2 cellular contexts compared by ENCODE assay signal in genomic region chr6:9335470-9335869, GRCh38.
TF ChIP-seq lines count a peak whose summit lies in the region.

No MANE protein-coding gene starts in this region.

TF ChIP-seq in IMR-90, 13 proteins besides CTCF, POLR2A, EP300 and RAD21:
- TF ChIP-seq MXI1 (IDR thresholded peaks at IDR 0.05; ENCODE audit: borderline replicate concordance, low read depth, low read length) (no peak), CHD1 (IDR thresholded peaks at IDR 0.05; ENCODE audit: low read depth, low read length) (no peak), RCOR1 (IDR thresholded peaks at IDR 0.05; ENCODE audit: insufficient replicate concordance, low read length) (no peak), SMC3 (IDR thresholded peaks at IDR 0.05; ENCODE audit: low read depth, low read length) (no peak), ELK1 (IDR thresholded peaks at IDR 0.05; ENCODE audit: borderline replicate concordance, low read depth, low read length) (no peak), NFE2L2 (IDR thresholded peaks at IDR 0.05; ENCODE audit: low read depth, low read length) (no peak), FOS (IDR thresholded peaks at IDR 0.05; ENCODE audit: low read depth, low read length) (no peak), BHLHE40 (IDR thresholded peaks at IDR 0.05; ENCODE audit: low read depth, low read length) (no peak), RFX5 (IDR thresholded peaks at IDR 0.05; ENCODE audit: low read depth, low read length) (no peak), MAFK (IDR thresholded peaks at IDR 0.05; ENCODE audit: low read depth, low read length) (no peak), CEBPB (IDR thresholded peaks at IDR 0.05; ENCODE audit: low read depth, low read length) (no peak), USF2 (IDR thresholded peaks at IDR 0.05; ENCODE audit: low read depth, low read length) (no peak), MAZ (IDR thresholded peaks at IDR 0.05; ENCODE audit: borderline replicate concordance, low read depth, low read length) (no peak)

TF ChIP-seq in H1, 55 proteins besides CTCF, POLR2A, EP300 and RAD21:
- no peak for TF ChIP-seq CBX8 (IDR thresholded peaks at IDR 0.05; ENCODE audit: borderline replicate concordance, low read depth, low read length)
- TF ChIP-seq SIRT6 (IDR thresholded peaks at IDR 0.05; ENCODE audit: low read length), result no peak
- TF ChIP-seq SP2 (IDR thresholded peaks at IDR 0.05; ENCODE audit: low read length), result no peak
- TF ChIP-seq NANOG (IDR thresholded peaks at IDR 0.05; ENCODE audit: insufficient read depth, low read depth, low read length, poor library complexity, severe bottlenecking), result no peak
- TF ChIP-seq TAF7 (optimal IDR thresholded peaks at IDR 0.05; ENCODE audit: borderline replicate concordance, low read depth, low read length), result no peak
- no peak for TF ChIP-seq TEAD4 (IDR thresholded peaks at IDR 0.05; ENCODE audit: low read depth, low read length)
- no peak for TF ChIP-seq YY1 (IDR thresholded peaks at IDR 0.05; ENCODE audit: low read depth, low read length)
- TF ChIP-seq BRCA1 (IDR thresholded peaks at IDR 0.05; ENCODE audit: low read depth, low read length), result no peak
- no peak for TF ChIP-seq BCL11A (IDR thresholded peaks at IDR 0.05; ENCODE audit: low read depth in 2 of 2, low read length in 2 of 2)
- no peak for TF ChIP-seq MAFK (IDR thresholded peaks at IDR 0.05; ENCODE audit: low read depth, low read length)
- no peak for TF ChIP-seq CBX5 (IDR thresholded peaks at IDR 0.05; ENCODE audit: low read depth, low read length)
- TF ChIP-seq SRF (IDR thresholded peaks at IDR 0.05; ENCODE audit: low read depth, low read length), result no peak
- no peak for TF ChIP-seq SIX5 (IDR thresholded peaks at IDR 0.05; ENCODE audit: low read depth, low read length)
- TF ChIP-seq SAP30 (IDR thresholded peaks at IDR 0.05; ENCODE audit: insufficient read depth, insufficient replicate concordance, low read length), result no peak
TF ChIP-seq in H1: peak in this region for 0.
